1 cellular context compared by ENCODE assay signal in the genomic region with DNA sequence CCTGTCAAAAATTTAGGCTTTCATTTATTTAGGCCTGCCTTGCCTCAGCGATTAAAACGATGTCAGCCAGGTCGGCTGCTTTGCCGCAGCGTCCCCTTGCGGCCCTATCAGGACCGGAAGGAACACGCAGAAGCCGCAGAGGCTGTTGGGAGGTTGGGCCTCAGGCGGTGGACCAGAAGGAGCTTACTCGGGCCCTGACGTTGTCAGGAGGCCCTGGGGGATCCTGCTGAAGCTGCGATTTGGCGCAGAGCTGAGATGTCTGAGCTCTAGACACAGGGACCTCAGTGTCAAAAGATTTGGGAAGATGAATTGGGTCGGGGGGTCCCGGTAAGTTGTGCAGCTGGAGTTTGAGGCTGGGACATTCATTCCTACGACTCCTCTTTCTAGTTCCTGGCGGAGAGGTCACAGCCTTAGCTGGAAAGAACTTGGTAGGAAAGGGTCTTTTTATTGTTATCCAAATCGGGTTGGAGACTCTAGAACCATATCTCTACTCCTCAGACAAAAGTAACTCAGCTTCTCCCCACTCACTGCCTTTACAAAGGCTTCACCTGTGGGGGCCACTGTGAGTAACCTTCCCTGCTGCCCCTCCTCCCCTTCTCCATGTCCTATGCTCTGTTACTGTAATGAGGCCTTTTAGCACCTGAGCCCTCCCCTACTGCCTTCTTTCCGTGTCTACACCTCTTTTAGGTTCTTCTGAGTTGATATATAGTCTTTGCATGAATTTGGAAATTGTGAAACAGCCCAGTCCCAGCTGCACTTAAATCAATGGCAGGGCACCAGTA.
A peak's percentile ranks its signal among the peaks of the same experiment; 100 is the strongest.
TF ChIP-seq lines count a peak whose summit lies in the region.

No MANE protein-coding gene starts in this region.

TF ChIP-seq in K562, 482 proteins besides CTCF, POLR2A, EP300 and RAD21 (continued from another document and continues in another):
- TF ChIP-seq, protein P1, sequence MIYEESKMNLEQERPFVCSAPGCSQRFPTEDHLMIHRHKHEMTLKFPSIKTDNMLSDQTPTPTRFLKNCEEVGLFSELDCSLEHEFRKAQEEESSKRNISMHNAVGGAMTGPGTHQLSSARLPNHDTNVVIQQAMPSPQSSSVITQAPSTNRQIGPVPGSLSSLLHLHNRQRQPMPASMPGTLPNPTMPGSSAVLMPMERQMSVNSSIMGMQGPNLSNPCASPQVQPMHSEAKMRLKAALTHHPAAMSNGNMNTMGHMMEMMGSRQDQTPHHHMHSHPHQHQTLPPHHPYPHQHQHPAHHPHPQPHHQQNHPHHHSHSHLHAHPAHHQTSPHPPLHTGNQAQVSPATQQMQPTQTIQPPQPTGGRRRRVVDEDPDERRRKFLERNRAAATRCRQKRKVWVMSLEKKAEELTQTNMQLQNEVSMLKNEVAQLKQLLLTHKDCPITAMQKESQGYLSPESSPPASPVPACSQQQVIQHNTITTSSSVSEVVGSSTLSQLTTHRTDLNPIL (CRISPR knock-in tag; IDR thresholded peaks at IDR 0.05) = no peak
- TF ChIP-seq, protein P2, sequence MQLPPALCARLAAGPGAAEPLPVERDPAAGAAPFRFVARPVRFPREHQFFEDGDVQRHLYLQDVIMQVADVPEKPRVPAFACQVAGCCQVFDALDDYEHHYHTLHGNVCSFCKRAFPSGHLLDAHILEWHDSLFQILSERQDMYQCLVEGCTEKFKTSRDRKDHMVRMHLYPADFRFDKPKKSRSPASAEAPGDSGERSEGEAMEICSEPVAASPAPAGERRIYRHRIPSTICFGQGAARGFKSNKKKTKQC (CRISPR knock-in tag; IDR thresholded peaks at IDR 0.05) = no peak
- TF ChIP-seq PHF8 (IDR thresholded peaks at IDR 0.05; ENCODE audit: borderline replicate concordance, low read length) (peak; percentile 48; the same call in 1 of the 2 replicates), HDAC8 (tag; IDR thresholded peaks at IDR 0.05) (no peak), POLR2AphosphoS5 (IDR thresholded peaks at IDR 0.05; ENCODE audit: control insufficient read depth, insufficient read depth, low read depth, low read length) (peak; percentile 63; the same call in 1 of the 2 replicates), MTA2 (IDR thresholded peaks at IDR 0.05; ENCODE audit: low read depth) (no peak), NFRKB (IDR thresholded peaks at IDR 0.05; ENCODE audit: low read depth) (peak; percentile 44; the same call in 1 of the 2 replicates), ASH1L (IDR thresholded peaks at IDR 0.05; ENCODE audit: borderline replicate concordance, low read depth, partially characterized antibody) (no peak), PURB (CRISPR knock-in tag; IDR thresholded peaks at IDR 0.05; ENCODE audit: low read depth) (no peak), FIP1L1 (IDR thresholded peaks at IDR 0.05; ENCODE audit: low read depth, low read length, poor library complexity, severe bottlenecking) (no peak), RHOXF2B (CRISPR knock-in tag; conservative IDR thresholded peaks at IDR 0.05) (no peak), ARHGAP35 (IDR thresholded peaks at IDR 0.05; ENCODE audit: partially characterized antibody) (no peak), ZNF408 (CRISPR knock-in tag; IDR thresholded peaks at IDR 0.05; ENCODE audit: low read depth) (no peak), EGR1 (conservative IDR thresholded peaks at IDR 0.05) (no peak), CREM (IDR thresholded peaks at IDR 0.05; ENCODE audit: low read depth) (peak; percentile 65), CREB1 (IDR thresholded peaks at IDR 0.05) (no peak), CREB1 (CRISPR knock-in tag; IDR thresholded peaks at IDR 0.05) (no peak), ZNF699 (CRISPR knock-in tag; IDR thresholded peaks at IDR 0.05; ENCODE audit: insufficient replicate concordance) (no peak), SMAD4 (CRISPR knock-in tag; conservative IDR thresholded peaks at IDR 0.05) (peak; percentile 56), MTA3 (IDR thresholded peaks at IDR 0.05; ENCODE audit: borderline replicate concordance) (no peak), ZNF77 (CRISPR knock-in tag; IDR thresholded peaks at IDR 0.05) (no peak), ZNF24 (IDR thresholded peaks at IDR 0.05) (no peak), JUND (IDR thresholded peaks at IDR 0.05; ENCODE audit: borderline replicate concordance, low read depth, low read length) (peak; percentile 28; the same call in 1 of the 2 replicates), JUND (tag; IDR thresholded peaks at IDR 0.05; ENCODE audit: borderline replicate concordance, low read depth, low read length) (peak; percentile 63; the same call in 2 of the 3 replicates), NR2C1 (IDR thresholded peaks at IDR 0.05) (no peak), NR2C1 (tag; IDR thresholded peaks at IDR 0.05) (peak; percentile 25; the same call in 1 of the 2 replicates), ZNF121 (CRISPR knock-in tag; conservative IDR thresholded peaks at IDR 0.05) (no peak), ZNF586 (CRISPR knock-in tag; conservative IDR thresholded peaks at IDR 0.05) (no peak), JUNB (CRISPR knock-in tag; conservative IDR thresholded peaks at IDR 0.05) (no peak), MAFG (tag; conservative IDR thresholded peaks at IDR 0.05) (no peak), RBM25 (IDR thresholded peaks at IDR 0.05; ENCODE audit: low read depth, low read length, severe bottlenecking) (no peak), RFX5 (IDR thresholded peaks at IDR 0.05; ENCODE audit: low read depth, low read length) (no peak), PCBP2 (IDR thresholded peaks at IDR 0.05; ENCODE audit: low read depth, low read length, poor library complexity, severe bottlenecking) (no peak), ZNF3 (CRISPR knock-in tag; IDR thresholded peaks at IDR 0.05) (no peak), ZNF41 (CRISPR knock-in tag; conservative IDR thresholded peaks at IDR 0.05) (no peak), BRD4 (IDR thresholded peaks at IDR 0.05) (no peak), SETDB1 (IDR thresholded peaks at IDR 0.05; ENCODE audit: low read length) (no peak), ZNF780A (CRISPR knock-in tag; IDR thresholded peaks at IDR 0.05) (no peak), CEBPG (CRISPR knock-in tag; IDR thresholded peaks at IDR 0.05) (no peak), CEBPG (tag; conservative IDR thresholded peaks at IDR 0.05 in 1 of 2, IDR thresholded peaks at IDR 0.05 in 1 of 2) (no peak), BCOR (IDR thresholded peaks at IDR 0.05) (no peak), ZNF445 (CRISPR knock-in tag; IDR thresholded peaks at IDR 0.05; ENCODE audit: low read depth) (no peak), FOXJ3 (CRISPR knock-in tag; IDR thresholded peaks at IDR 0.05) (no peak)
- TF ChIP-seq, protein P3, sequence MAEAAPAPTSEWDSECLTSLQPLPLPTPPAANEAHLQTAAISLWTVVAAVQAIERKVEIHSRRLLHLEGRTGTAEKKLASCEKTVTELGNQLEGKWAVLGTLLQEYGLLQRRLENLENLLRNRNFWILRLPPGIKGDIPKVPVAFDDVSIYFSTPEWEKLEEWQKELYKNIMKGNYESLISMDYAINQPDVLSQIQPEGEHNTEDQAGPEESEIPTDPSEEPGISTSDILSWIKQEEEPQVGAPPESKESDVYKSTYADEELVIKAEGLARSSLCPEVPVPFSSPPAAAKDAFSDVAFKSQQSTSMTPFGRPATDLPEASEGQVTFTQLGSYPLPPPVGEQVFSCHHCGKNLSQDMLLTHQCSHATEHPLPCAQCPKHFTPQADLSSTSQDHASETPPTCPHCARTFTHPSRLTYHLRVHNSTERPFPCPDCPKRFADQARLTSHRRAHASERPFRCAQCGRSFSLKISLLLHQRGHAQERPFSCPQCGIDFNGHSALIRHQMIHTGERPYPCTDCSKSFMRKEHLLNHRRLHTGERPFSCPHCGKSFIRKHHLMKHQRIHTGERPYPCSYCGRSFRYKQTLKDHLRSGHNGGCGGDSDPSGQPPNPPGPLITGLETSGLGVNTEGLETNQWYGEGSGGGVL (CRISPR knock-in tag; IDR thresholded peaks at IDR 0.05) = no peak
- TF ChIP-seq, protein P4, sequence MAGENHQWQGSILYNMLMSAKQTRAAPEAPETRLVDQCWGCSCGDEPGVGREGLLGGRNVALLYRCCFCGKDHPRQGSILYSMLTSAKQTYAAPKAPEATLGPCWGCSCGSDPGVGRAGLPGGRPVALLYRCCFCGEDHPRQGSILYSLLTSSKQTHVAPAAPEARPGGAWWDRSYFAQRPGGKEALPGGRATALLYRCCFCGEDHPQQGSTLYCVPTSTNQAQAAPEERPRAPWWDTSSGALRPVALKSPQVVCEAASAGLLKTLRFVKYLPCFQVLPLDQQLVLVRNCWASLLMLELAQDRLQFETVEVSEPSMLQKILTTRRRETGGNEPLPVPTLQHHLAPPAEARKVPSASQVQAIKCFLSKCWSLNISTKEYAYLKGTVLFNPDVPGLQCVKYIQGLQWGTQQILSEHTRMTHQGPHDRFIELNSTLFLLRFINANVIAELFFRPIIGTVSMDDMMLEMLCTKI (IDR thresholded peaks at IDR 0.05; ENCODE audit: partially characterized antibody) = no peak
- TF ChIP-seq, protein P5, sequence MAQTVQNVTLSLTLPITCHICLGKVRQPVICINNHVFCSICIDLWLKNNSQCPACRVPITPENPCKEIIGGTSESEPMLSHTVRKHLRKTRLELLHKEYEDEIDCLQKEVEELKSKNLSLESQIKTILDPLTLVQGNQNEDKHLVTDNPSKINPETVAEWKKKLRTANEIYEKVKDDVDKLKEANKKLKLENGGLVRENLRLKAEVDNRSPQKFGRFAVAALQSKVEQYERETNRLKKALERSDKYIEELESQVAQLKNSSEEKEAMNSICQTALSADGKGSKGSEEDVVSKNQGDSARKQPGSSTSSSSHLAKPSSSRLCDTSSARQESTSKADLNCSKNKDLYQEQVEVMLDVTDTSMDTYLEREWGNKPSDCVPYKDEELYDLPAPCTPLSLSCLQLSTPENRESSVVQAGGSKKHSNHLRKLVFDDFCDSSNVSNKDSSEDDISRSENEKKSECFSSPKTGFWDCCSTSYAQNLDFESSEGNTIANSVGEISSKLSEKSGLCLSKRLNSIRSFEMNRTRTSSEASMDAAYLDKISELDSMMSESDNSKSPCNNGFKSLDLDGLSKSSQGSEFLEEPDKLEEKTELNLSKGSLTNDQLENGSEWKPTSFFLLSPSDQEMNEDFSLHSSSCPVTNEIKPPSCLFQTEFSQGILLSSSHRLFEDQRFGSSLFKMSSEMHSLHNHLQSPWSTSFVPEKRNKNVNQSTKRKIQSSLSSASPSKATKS (CRISPR knock-in tag; IDR thresholded peaks at IDR 0.05) = no peak
- TF ChIP-seq, protein P6, sequence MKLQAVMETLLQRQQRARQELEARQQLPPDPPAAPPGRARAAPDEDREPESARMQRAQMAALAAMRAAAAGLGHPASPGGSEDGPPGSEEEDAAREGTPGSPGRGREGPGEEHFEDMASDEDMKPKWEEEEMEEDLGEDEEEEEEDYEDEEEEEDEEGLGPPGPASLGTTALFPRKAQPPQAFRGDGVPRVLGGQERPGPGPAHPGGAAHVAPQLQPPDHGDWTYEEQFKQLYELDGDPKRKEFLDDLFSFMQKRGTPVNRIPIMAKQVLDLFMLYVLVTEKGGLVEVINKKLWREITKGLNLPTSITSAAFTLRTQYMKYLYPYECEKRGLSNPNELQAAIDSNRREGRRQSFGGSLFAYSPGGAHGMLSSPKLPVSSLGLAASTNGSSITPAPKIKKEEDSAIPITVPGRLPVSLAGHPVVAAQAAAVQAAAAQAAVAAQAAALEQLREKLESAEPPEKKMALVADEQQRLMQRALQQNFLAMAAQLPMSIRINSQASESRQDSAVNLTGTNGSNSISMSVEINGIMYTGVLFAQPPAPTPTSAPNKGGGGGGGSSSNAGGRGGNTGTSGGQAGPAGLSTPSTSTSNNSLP (IDR thresholded peaks at IDR 0.05; ENCODE audit: borderline replicate concordance, low read depth, low read length) = 0 out of 2 replicates have a peak, but pooled peaks have one; percentile 51
- TF ChIP-seq, protein P7, sequence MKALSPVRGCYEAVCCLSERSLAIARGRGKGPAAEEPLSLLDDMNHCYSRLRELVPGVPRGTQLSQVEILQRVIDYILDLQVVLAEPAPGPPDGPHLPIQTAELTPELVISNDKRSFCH (CRISPR knock-in tag; IDR thresholded peaks at IDR 0.05) = no peak
- TF ChIP-seq, protein P7 (tag; IDR thresholded peaks at IDR 0.05) = no peak
- TF ChIP-seq, protein P8, sequence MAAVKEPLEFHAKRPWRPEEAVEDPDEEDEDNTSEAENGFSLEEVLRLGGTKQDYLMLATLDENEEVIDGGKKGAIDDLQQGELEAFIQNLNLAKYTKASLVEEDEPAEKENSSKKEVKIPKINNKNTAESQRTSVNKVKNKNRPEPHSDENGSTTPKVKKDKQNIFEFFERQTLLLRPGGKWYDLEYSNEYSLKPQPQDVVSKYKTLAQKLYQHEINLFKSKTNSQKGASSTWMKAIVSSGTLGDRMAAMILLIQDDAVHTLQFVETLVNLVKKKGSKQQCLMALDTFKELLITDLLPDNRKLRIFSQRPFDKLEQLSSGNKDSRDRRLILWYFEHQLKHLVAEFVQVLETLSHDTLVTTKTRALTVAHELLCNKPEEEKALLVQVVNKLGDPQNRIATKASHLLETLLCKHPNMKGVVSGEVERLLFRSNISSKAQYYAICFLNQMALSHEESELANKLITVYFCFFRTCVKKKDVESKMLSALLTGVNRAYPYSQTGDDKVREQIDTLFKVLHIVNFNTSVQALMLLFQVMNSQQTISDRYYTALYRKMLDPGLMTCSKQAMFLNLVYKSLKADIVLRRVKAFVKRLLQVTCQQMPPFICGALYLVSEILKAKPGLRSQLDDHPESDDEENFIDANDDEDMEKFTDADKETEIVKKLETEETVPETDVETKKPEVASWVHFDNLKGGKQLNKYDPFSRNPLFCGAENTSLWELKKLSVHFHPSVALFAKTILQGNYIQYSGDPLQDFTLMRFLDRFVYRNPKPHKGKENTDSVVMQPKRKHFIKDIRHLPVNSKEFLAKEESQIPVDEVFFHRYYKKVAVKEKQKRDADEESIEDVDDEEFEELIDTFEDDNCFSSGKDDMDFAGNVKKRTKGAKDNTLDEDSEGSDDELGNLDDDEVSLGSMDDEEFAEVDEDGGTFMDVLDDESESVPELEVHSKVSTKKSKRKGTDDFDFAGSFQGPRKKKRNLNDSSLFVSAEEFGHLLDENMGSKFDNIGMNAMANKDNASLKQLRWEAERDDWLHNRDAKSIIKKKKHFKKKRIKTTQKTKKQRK (IDR thresholded peaks at IDR 0.05; ENCODE audit: borderline replicate concordance, low read depth, low read length) = no peak
- TF ChIP-seq, protein P9, sequence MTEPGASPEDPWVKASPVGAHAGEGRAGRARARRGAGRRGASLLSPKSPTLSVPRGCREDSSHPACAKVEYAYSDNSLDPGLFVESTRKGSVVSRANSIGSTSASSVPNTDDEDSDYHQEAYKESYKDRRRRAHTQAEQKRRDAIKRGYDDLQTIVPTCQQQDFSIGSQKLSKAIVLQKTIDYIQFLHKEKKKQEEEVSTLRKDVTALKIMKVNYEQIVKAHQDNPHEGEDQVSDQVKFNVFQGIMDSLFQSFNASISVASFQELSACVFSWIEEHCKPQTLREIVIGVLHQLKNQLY (CRISPR knock-in tag; conservative IDR thresholded peaks at IDR 0.05) = no peak
